ENCODE assay signal across 13 cellular contexts in genomic region chr1:29713857-29714256, GRCh38.
DNase-seq lines count a peak whose midpoint lies in the region; ATAC-seq and TF ChIP-seq lines count a peak whose summit lies in the region.
"Had no signal": no experiment of that assay in that cellular context is flagged by ENCODE, and none has a peak within 500 bp of the region (broad histone marks: within the 10 kb centered on the region; RNA-seq: fewer than 3 reads in every experiment).

No MANE protein-coding gene starts in this region.

- H3K27ac ChIP-seq in foreskin keratinocyte: no peak overlapping the region

- no peaks in the 10 kb centered on the region for H3K36me3 ChIP-seq in BE2C

- H3K27me3 Mint-ChIP-seq in activated T-helper 1 cell treated with anti-CD3 and anti-CD28 coated beads, Interleukin-12 subunit alpha, Interleukin-12 subunit beta, Interleukin-2, Interleukin-4 antibody, amounts not matched to agents 30 ng/mL and 10 ng/mL and 1 ng/mL, durations not matched to agents 14 hours and 24 hours and 36 hours (ENCODE audit: insufficient read depth): no peaks in the 10 kb centered on the region
- H3K27me3 Mint-ChIP-seq in activated CD4-positive, alpha-beta memory T cell treated with anti-CD3 and anti-CD28 coated beads for 36 hours: peaks cover 20% of the 10 kb centered on the region

- H3K9me3 ChIP-seq in BE2C: no peaks in the 10 kb centered on the region

- POLR2A ChIA-PET in GM10248 (lab: Yijun Ruan, JAX): no interaction called here
- POLR2A ChIA-PET in activated CD4-positive, alpha-beta memory T cell treated with anti-CD3 and anti-CD28 coated beads for 36 hours (lab: Charles Lee): no interaction called here

- TF ChIP-seq CTCF in BE2C (IDR thresholded peaks at IDR 0.05; ENCODE audit: low read depth, low read length) (peak; percentile 34), GM12875 (IDR thresholded peaks at IDR 0.05; ENCODE audit: borderline replicate concordance, insufficient read depth, low read depth, low read length) (0 out of 2 replicates have a peak, but pooled peaks have one; percentile 1), foreskin keratinocyte (conservative IDR thresholded peaks at IDR 0.05) (peak; percentile 60), GM10248 (IDR thresholded peaks at IDR 0.05; ENCODE audit: control extremely low read depth, extremely low read depth, low read depth, missing control alignments) (no peak)

- H3K9me3 Mint-ChIP-seq in activated T-helper 1 cell treated with anti-CD3 and anti-CD28 coated beads, Interleukin-12 subunit alpha, Interleukin-12 subunit beta, Interleukin-2, Interleukin-4 antibody, amounts not matched to agents 30 ng/mL and 10 ng/mL and 1 ng/mL, durations not matched to agents 14 hours and 24 hours and 36 hours: peaks cover 17% of the 10 kb centered on the region
- peaks cover 14% of the 10 kb centered on the region for H3K9me3 Mint-ChIP-seq in activated CD4-positive, alpha-beta memory T cell treated with anti-CD3 and anti-CD28 coated beads for 36 hours

- H3K4me1 ChIP-seq in BE2C: peaks cover 6% of the 10 kb centered on the region; the same call in 1 of the 2 replicates
- peaks cover 23% of the 10 kb centered on the region for H3K4me1 ChIP-seq in foreskin keratinocyte

- peak overlapping the region; percentile 50 for H3K27ac Mint-ChIP-seq in activated T-helper 1 cell treated with anti-CD3 and anti-CD28 coated beads, Interleukin-12 subunit alpha, Interleukin-12 subunit beta, Interleukin-2, Interleukin-4 antibody, amounts not matched to agents 30 ng/mL and 10 ng/mL and 1 ng/mL, durations not matched to agents 14 hours and 24 hours and 36 hours
- no peak overlapping the region for H3K27ac Mint-ChIP-seq in activated CD4-positive, alpha-beta memory T cell treated with anti-CD3 and anti-CD28 coated beads for 36 hours
- H3K27ac Mint-ChIP-seq: activated B cell treated with CpG ODN at 0.5 μM for 24 hours had no signal

- intact Hi-C loops in activated T-helper 1 cell treated with anti-CD3 and anti-CD28 coated beads, Interleukin-12 subunit alpha, Interleukin-12 subunit beta, Interleukin-2, Interleukin-4 antibody, amounts not matched to agents 30 ng/mL and 10 ng/mL and 1 ng/mL, durations not matched to agents 14 hours and 24 hours and 36 hours (cut with micrococcal nuclease): loop anchor here (2.0 to 10.0 kb wide), 3 partner anchors 23 to 1031 kb away; partner anchors contain the start of gene MECR
- intact Hi-C loops in activated CD4-positive, alpha-beta memory T cell treated with anti-CD3 and anti-CD28 coated beads for 36 hours (cut with micrococcal nuclease): loop anchor here (10.0 kb wide), 1 partner anchor 749 kb away; no protein-coding TSS in a partner anchor

- H3K4me3 Mint-ChIP-seq in activated T-helper 1 cell treated with anti-CD3 and anti-CD28 coated beads, Interleukin-12 subunit alpha, Interleukin-12 subunit beta, Interleukin-2, Interleukin-4 antibody, amounts not matched to agents 30 ng/mL and 10 ng/mL and 1 ng/mL, durations not matched to agents 14 hours and 24 hours and 36 hours: peak overlapping the region; percentile 3
- no peak overlapping the region for H3K4me3 Mint-ChIP-seq in activated CD4-positive, alpha-beta memory T cell treated with anti-CD3 and anti-CD28 coated beads for 36 hours
- H3K4me3 Mint-ChIP-seq: activated B cell treated with CpG ODN at 0.5 μM for 24 hours had no signal

- H3K4me3 ChIP-seq in BE2C (ENCODE audit: low read depth, low read length): no peak overlapping the region
- H3K4me3 ChIP-seq in GM12875 (ENCODE audit: low read depth, low read length): no peak overlapping the region

- CTCF ChIA-PET in GM10248 (lab: Yijun Ruan, JAX): interaction anchor here (2.8 kb wide), 1 partner anchor 10 kb away, joined by 12 read pairs; no protein-coding TSS in a partner anchor
- CTCF ChIA-PET in activated CD4-positive, alpha-beta memory T cell treated with anti-CD3 and anti-CD28 coated beads for 36 hours (lab: Charles Lee): no interaction called here

- H3K27me3 ChIP-seq in BE2C (no peaks in the 10 kb centered on the region), foreskin keratinocyte (no peaks in the 10 kb centered on the region)

- H3K36me3 Mint-ChIP-seq in activated T-helper 1 cell treated with anti-CD3 and anti-CD28 coated beads, Interleukin-12 subunit alpha, Interleukin-12 subunit beta, Interleukin-2, Interleukin-4 antibody, amounts not matched to agents 30 ng/mL and 10 ng/mL and 1 ng/mL, durations not matched to agents 14 hours and 24 hours and 36 hours (ENCODE audit: low read depth): peaks cover 5% of the 10 kb centered on the region
- no peaks in the 10 kb centered on the region for H3K36me3 Mint-ChIP-seq in activated CD4-positive, alpha-beta memory T cell treated with anti-CD3 and anti-CD28 coated beads for 36 hours

- H3K4me1 Mint-ChIP-seq in activated T-helper 1 cell treated with anti-CD3 and anti-CD28 coated beads, Interleukin-12 subunit alpha, Interleukin-12 subunit beta, Interleukin-2, Interleukin-4 antibody, amounts not matched to agents 30 ng/mL and 10 ng/mL and 1 ng/mL, durations not matched to agents 14 hours and 24 hours and 36 hours (ENCODE audit: low read depth): peaks cover 67% of the 10 kb centered on the region
- H3K4me1 Mint-ChIP-seq in activated CD4-positive, alpha-beta memory T cell treated with anti-CD3 and anti-CD28 coated beads for 36 hours (ENCODE audit: low read depth): peaks cover 31% of the 10 kb centered on the region

- no peak for DNase-seq in BE2C
- no peak for DNase-seq in activated T-helper 1 cell treated with anti-CD3 and anti-CD28 coated beads, Interleukin-12 subunit alpha, Interleukin-12 subunit beta, Interleukin-2, Interleukin-4 antibody, amounts not matched to agents 30 ng/mL and 10 ng/mL and 1 ng/mL, durations not matched to agents 14 hours and 24 hours and 36 hours (ENCODE audit: low spot score)
- no peak for DNase-seq in foreskin keratinocyte
- no peak for DNase-seq in GM10248 (ENCODE audit: extremely low spot score)
- no peak for DNase-seq in iPS-NIHi11 (ENCODE audit: low spot score)
- DNase-seq in activated CD4-positive, alpha-beta memory T cell treated with anti-CD3 and anti-CD28 coated beads for 36 hours: no peak
- DNase-seq: activated B cell treated with CpG ODN at 0.5 μM for 24 hours, head of caudate nucleus, midbrain, NCI-H2029 treated with DMSO at 0.1 percent for 48 hours, trophoblast cell had no signal

- ATAC-seq in foreskin keratinocyte: no peak
- ATAC-seq in activated CD4-positive, CD25-positive, alpha-beta regulatory T cell treated with anti-CD3 and anti-CD28 coated beads, Interleukin-2, amount 50 U/mL, for 24 hours: no peak
